10 cellular contexts compared by ENCODE assay signal in genomic region chr16:70680495-70681381, GRCh38. TPM values are rescaled to one million over a fixed set of nuclear protein-coding genes. Genes with fewer than 3 reads are reported as not detected.
DNase-seq lines count a peak whose midpoint lies in the region; TF ChIP-seq lines count a peak whose summit lies in the region.
"Had no signal": no experiment of that assay in that cellular context is flagged by ENCODE, and none has a peak within 500 bp of the region (broad histone marks: within the 10 kb centered on the region; RNA-seq: fewer than 3 reads in every experiment).

No MANE protein-coding gene starts in this region.

- H3K4me3 ChIP-seq in HEK293 (ENCODE audit: low read depth, low read length) (no peak overlapping the region), liver (ENCODE audit: low read depth in 1 of 3, low read length in 3 of 3) (no peak overlapping the region), spleen (peak overlapping the region in 3 of 8 donors; percentile 0 to 76 (median 4))

- CTCF ChIA-PET in HEK293 (lab: Yijun Ruan, JAX): no interaction called here

- H3K27ac ChIP-seq in HEK293 (ENCODE audit: extremely low read depth, low read depth, low read length): no peak overlapping the region
- peak overlapping the region; percentile 83 for H3K27ac ChIP-seq in caudate nucleus (ENCODE audit: low read depth, low read length)
- peak overlapping the region; percentile 94 to 95 for H3K27ac ChIP-seq in liver (ENCODE audit: low read depth in 1 of 2, low read length in 2 of 2)
- H3K27ac ChIP-seq in spleen: peak overlapping the region; percentile 60 to 88 (median 84)

- POLR2A ChIA-PET in HEK293 (lab: Yijun Ruan, JAX): no interaction called here

- DNase-seq in caudate nucleus (lab: John Stamatoyannopoulos, UW) (no peak), spleen (no peak), NOMO-1 treated with dmso at 0.1 percent for 144 hours (lab: John Stamatoyannopoulos, UW; ENCODE audit: unreplicated experiment) (no peak), SHP77 treated with DMSO at 0.1 percent for 48 hours (lab: John Stamatoyannopoulos, UW) (no peak), mesenteric fat pad (ENCODE audit: low spot score) (no peak), NCI-H2196 (lab: John Stamatoyannopoulos, UW; ENCODE audit: unreplicated experiment) (no peak)
- DNase-seq: activated gamma-delta T cell, NCI-H1105 treated with DMSO at 0.1 percent for 48 hours had no signal

- H3K36me3 ChIP-seq in HEK293 (ENCODE audit: control insufficient read depth in 2 of 2, insufficient read depth in 1 of 2, low read length in 2 of 2) (peaks cover 0 to 62% of the 10 kb centered on the region in 2 experiments; a peak in 2 of 3 replicates), liver (ENCODE audit: control insufficient read depth in 4 of 4, insufficient read depth in 3 of 4, low read depth in 1 of 4, low read length in 3 of 4) (peaks cover 12 to 38% (median 26%) of the 10 kb centered on the region in 4 donors), spleen (peaks cover 0 to 63% (median 26%) of the 10 kb centered on the region in 6 donors)

- TF ChIP-seq RAD21 in liver (IDR thresholded peaks at IDR 0.05): no peak

- H3K27me3 ChIP-seq in liver (ENCODE audit: control insufficient read depth in 4 of 4, insufficient read depth in 4 of 4, low read length in 3 of 4) (no peaks in the 10 kb centered on the region), spleen (replicated peaks in 1 of 7) (peaks cover 0 to 34% (median 10%) of the 10 kb centered on the region in 7 donors)

- H3K4me1 ChIP-seq in HEK293 (ENCODE audit: control insufficient read depth, insufficient read depth, low read length): peaks cover 5% of the 10 kb centered on the region; the same call in 1 of the 2 replicates
- peaks cover 13 to 42% (median 32%) of the 10 kb centered on the region in 4 donors for H3K4me1 ChIP-seq in liver (ENCODE audit: control insufficient read depth in 4 of 4, insufficient read depth in 4 of 4, low read length in 3 of 4)
- peaks cover 18 to 80% (median 53%) of the 10 kb centered on the region in 6 donors for H3K4me1 ChIP-seq in spleen

- 55% methylated on average over 18 of the region's 18 CpGs for WGBS in liver
- WGBS in spleen, 5 donors: 54 to 69% (median 64%) methylated on average over 16 to 18 of the region's 18 CpGs

- H3K9ac ChIP-seq in liver (ENCODE audit: low read depth in 1 of 2, low read length in 2 of 2): peak overlapping the region in 1 of 2 donors; percentile 68

- intact Hi-C loops in spleen (cut with DNase I; ENCODE audit: low total_unique reads): loop anchor here (5.0 kb wide), 1 partner anchor 92 kb away; no protein-coding TSS in a partner anchor

- H3K9me3 ChIP-seq in HEK293 (ENCODE audit: control insufficient read depth, insufficient read depth, low read depth, low read length): no peaks in the 10 kb centered on the region
- H3K9me3 ChIP-seq in liver (ENCODE audit: control insufficient read depth in 4 of 4, low read length in 3 of 4): no peaks in the 10 kb centered on the region
- H3K9me3 ChIP-seq in spleen: no peaks in the 10 kb centered on the region

- no peak for TF ChIP-seq POLR2A in spleen (IDR thresholded peaks at IDR 0.05)

- TF ChIP-seq CTCF in HEK293 (tag by site-specific recombination; IDR thresholded peaks at IDR 0.05) (no peak), liver (IDR thresholded peaks at IDR 0.05; ENCODE audit: low read depth, low read length, missing input control) (no peak), spleen (IDR thresholded peaks at IDR 0.05 in 8 of 11, conservative IDR thresholded peaks at IDR 0.05 in 3 of 11) (peak in 1 of 11 experiments; percentile 10)

TF ChIP-seq in HEK293, 187 proteins besides CTCF, POLR2A, EP300 and RAD21:
- TF ChIP-seq, protein P1, sequence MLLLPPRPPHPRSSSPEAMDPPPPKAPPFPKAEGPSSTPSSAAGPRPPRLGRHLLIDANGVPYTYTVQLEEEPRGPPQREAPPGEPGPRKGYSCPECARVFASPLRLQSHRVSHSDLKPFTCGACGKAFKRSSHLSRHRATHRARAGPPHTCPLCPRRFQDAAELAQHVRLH (tag by site-specific recombination; IDR thresholded peaks at IDR 0.05): peak; percentile 52; the same call in 1 of the 2 replicates
- TF ChIP-seq ZNF24 (tag by site-specific recombination; IDR thresholded peaks at IDR 0.05): no peak
TF ChIP-seq in HEK293: peak in this region for 1.

TF ChIP-seq in liver, 16 proteins besides CTCF, POLR2A, EP300 and RAD21:
- no peak for TF ChIP-seq REST (IDR thresholded peaks at IDR 0.05)
- peak; percentile 38 for TF ChIP-seq NR2F2 (IDR thresholded peaks at IDR 0.05)
- TF ChIP-seq RXRA (IDR thresholded peaks at IDR 0.05): no peak

RNA-seq across cellular contexts. Expression of gene MTSS2, which starts 5.1 kb away (rescaled TPM):
- total RNA-seq in liver: 10 to 100 TPM; 26.7 to 45.1 TPM
- polyA plus RNA-seq in liver: 10 to 100 TPM in 1 of 2 donors, 1 to 10 TPM in 1; 3.8 to 95.7 TPM
- 100 to 1,000 TPM in 3 of 7 donors, 10 to 100 TPM in 4; 40.6 to 116 (median 94.6) TPM for total RNA-seq in spleen
- 10 to 100 TPM in 2 of 3 donors, 1 to 10 TPM in 1; 9.0 to 66.7 (median 12.2) TPM for polyA plus RNA-seq in spleen
- 50.3 TPM for total RNA-seq in mesenteric fat pad

RNA-seq across cellular contexts. Expression of gene IL34, which starts 34.4 kb away (rescaled TPM):
- total RNA-seq in liver (under 1 TPM; 0.25 to 0.93 TPM), spleen (100 to 1,000 TPM in 5 of 7 donors, 10 to 100 TPM in 2; 48.2 to 258 (median 197) TPM), mesenteric fat pad (2.4 TPM)
- polyA plus RNA-seq in liver (under 1 TPM; 0.40 to 0.43 TPM), spleen (10 to 100 TPM; 20.3 to 82.3 (median 21.3) TPM)

Comparison
In these comparisons a context has a peak if more than half of its experiments do, and no peak if none do; other contexts are left out.
1. RNA of gene IL34, which starts 34.4 kb away (total RNA-seq): 48.2 to 258 TPM in spleen; 2.4 TPM in mesenteric fat pad (single experiment) and 0.25 to 0.93 TPM in liver; every median in the first group is over 10 times any median in the second.